In the genomic region with DNA sequence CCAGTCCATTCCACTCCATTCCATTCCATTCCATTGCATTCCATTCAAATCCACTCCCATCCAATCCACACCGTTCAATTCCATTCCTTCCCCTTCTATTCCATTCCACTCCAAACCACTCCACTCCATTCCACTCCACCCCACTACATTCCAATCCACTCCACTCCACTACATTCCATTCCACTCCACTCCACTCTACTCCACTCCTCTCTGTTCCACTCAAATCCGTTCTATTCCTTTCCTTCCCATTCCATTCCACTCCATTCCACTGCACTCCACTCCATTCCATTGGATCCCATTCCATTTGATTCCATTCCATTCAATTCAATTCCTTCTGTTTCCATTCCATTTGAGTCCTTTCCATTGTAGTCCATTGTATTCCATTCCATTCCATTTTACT, we compare ENCODE assay signal across 22 cellular contexts.
DNase-seq lines count a peak whose midpoint lies in the region; ATAC-seq and TF ChIP-seq lines count a peak whose summit lies in the region.
"Had no signal": no experiment of that assay in that cellular context is flagged by ENCODE, and none has a peak within 500 bp of the region (broad histone marks: within the 10 kb centered on the region; RNA-seq: fewer than 3 reads in every experiment).

No MANE protein-coding gene starts in this region.

- H3K9me3 ChIP-seq in BLaER1 = no peaks in the 10 kb centered on the region
- no peaks in the 10 kb centered on the region; the same call in 1 of the 2 replicates for H3K9me3 ChIP-seq in iPS-20b (ENCODE audit: insufficient read depth, low read depth, low read length)
- peaks cover 52 to 99% (median 98%) of the 10 kb centered on the region in 5 donors for H3K9me3 ChIP-seq in subcutaneous abdominal adipose tissue (ENCODE audit: control insufficient read depth in 5 of 5, low read length in 5 of 5)

- no peaks in the 10 kb centered on the region for H4K20me1 ChIP-seq in BLaER1

- no peak for TF ChIP-seq EP300 in Ishikawa (IDR thresholded peaks at IDR 0.05; ENCODE audit: borderline replicate concordance)

- intact Hi-C loops in Calu3 (cut with micrococcal nuclease; ENCODE audit: unreplicated experiment) = no loop called here

- no peak for TF ChIP-seq CTCF in Calu3 (IDR thresholded peaks at IDR 0.05; ENCODE audit: unreplicated experiment)

- no peak for TF ChIP-seq RAD21 in Ishikawa (IDR thresholded peaks at IDR 0.05; ENCODE audit: low read depth)

- H3K4me2 ChIP-seq in BLaER1 = no peak overlapping the region

- no peak for DNase-seq in DMS 273 (lab: John Stamatoyannopoulos, UW; ENCODE audit: unreplicated experiment)
- DNase-seq in Calu3 = no peak
- no peak for DNase-seq in medulla oblongata (ENCODE audit: extremely low spot score)
- DNase-seq: CD8-positive, alpha-beta memory T cell; DMS53; HCEC 1CT; NCI-H1092 treated with DMSO at 0.1 percent for 48 hours; NCI-H1436 treated with DMSO at 0.1 percent for 48 hours; NCI-H187 treated with DMSO at 0.1 percent for 48 hours; NCI-H2171 treated with DMSO at 0.1 percent for 48 hours; NCI-H524; NCI-H748 treated with DMSO at 0.1 percent for 48 hours; SIG-M5 had no signal

- H3K4me1 Mint-ChIP-seq in Calu3 (ENCODE audit: low read depth, unreplicated experiment) = no peaks in the 10 kb centered on the region
- H3K4me1 Mint-ChIP-seq: B cell, CD14-positive monocyte had no signal

- no peaks in the 10 kb centered on the region for H3K36me3 Mint-ChIP-seq in Calu3 (ENCODE audit: insufficient read depth, unreplicated experiment)
- H3K36me3 Mint-ChIP-seq: CD14-positive monocyte had no signal

- H3K27ac ChIP-seq in BLaER1 (no peak overlapping the region), iPS-20b (ENCODE audit: low read length) (no peak overlapping the region), subcutaneous abdominal adipose tissue (ENCODE audit: low read depth, low read length) (no peak overlapping the region)
- H3K27ac ChIP-seq: 22Rv1, SK-N-MC had no signal

- H3K9ac ChIP-seq in BLaER1 = no peak overlapping the region
- no peak overlapping the region for H3K9ac ChIP-seq in iPS-20b (ENCODE audit: low read depth, low read length)
- H3K9ac ChIP-seq in subcutaneous abdominal adipose tissue (ENCODE audit: low read length in 5 of 5) = no peak overlapping the region

- ATAC-seq in HG03135 (IDR thresholded peaks at IDR 0.05; ENCODE audit: unreplicated experiment) = no peak

- H3K27me3 Mint-ChIP-seq in Calu3 (ENCODE audit: unreplicated experiment) = no peaks in the 10 kb centered on the region
- H3K27me3 Mint-ChIP-seq: B cell had no signal

- CTCF ChIA-PET in Calu3 (lab: Charles Lee) = no interaction called here

- BruUV-seq in Calu3 (replicated peaks; lab: Mats Ljungman, UMichigan) = no TSS peak

- H3K9me3 Mint-ChIP-seq in Calu3 (ENCODE audit: low read depth, unreplicated experiment) = peaks cover 95% of the 10 kb centered on the region

- H3K27ac Mint-ChIP-seq in Calu3 (ENCODE audit: unreplicated experiment) = no peak overlapping the region
- H3K27ac Mint-ChIP-seq: B cell; CD14-positive monocyte; CD8-positive, alpha-beta memory T cell had no signal

- no peaks in the 10 kb centered on the region for H3K27me3 ChIP-seq in BLaER1
- H3K27me3 ChIP-seq in iPS-20b (ENCODE audit: insufficient read depth, low read length) = no peaks in the 10 kb centered on the region
- H3K27me3 ChIP-seq in subcutaneous abdominal adipose tissue (ENCODE audit: control insufficient read depth in 5 of 5, insufficient read depth in 4 of 5, low read length in 5 of 5) = no peaks in the 10 kb centered on the region

- H3K4me3 ChIP-seq in BLaER1 = peak overlapping the region; percentile 2; the same call in 1 of the 2 replicates
- peak overlapping the region; percentile 1; the same call in 1 of the 2 replicates for H3K4me3 ChIP-seq in iPS-20b (ENCODE audit: low read length)
- H3K4me3 ChIP-seq in subcutaneous abdominal adipose tissue (ENCODE audit: low read depth in 1 of 5, low read length in 5 of 5) = peak overlapping the region in 4 of 5 donors; percentile 4 to 30 (median 4)
- H3K4me3 ChIP-seq: SK-N-MC had no signal

- no peaks in the 10 kb centered on the region for H3K36me3 ChIP-seq in BLaER1
- H3K36me3 ChIP-seq in iPS-20b (ENCODE audit: insufficient read depth, low read depth, low read length) = no peaks in the 10 kb centered on the region
- H3K36me3 ChIP-seq in subcutaneous abdominal adipose tissue (ENCODE audit: control insufficient read depth in 5 of 5, insufficient read depth in 5 of 5, low read length in 5 of 5) = no peaks in the 10 kb centered on the region

- H3K4me1 ChIP-seq in BLaER1 (no peaks in the 10 kb centered on the region), iPS-20b (ENCODE audit: insufficient read depth, low read length) (no peaks in the 10 kb centered on the region), subcutaneous abdominal adipose tissue (ENCODE audit: control insufficient read depth in 5 of 5, insufficient read depth in 5 of 5, low read length in 5 of 5) (no peaks in the 10 kb centered on the region)

- H3K4me3 Mint-ChIP-seq in Calu3 (ENCODE audit: low read depth, unreplicated experiment) = no peak overlapping the region
- H3K4me3 Mint-ChIP-seq: B cell; CD14-positive monocyte; CD8-positive, alpha-beta memory T cell had no signal

TF ChIP-seq in Ishikawa, 13 proteins besides CTCF, POLR2A, EP300 and RAD21:
- TF ChIP-seq TEAD4 (IDR thresholded peaks at IDR 0.05) (peak; percentile 27; the same call in 1 of the 2 replicates), CREB1 (IDR thresholded peaks at IDR 0.05; ENCODE audit: low read depth) (no peak)
